ENCODE assay signal across 1 cellular context in the genomic region with DNA sequence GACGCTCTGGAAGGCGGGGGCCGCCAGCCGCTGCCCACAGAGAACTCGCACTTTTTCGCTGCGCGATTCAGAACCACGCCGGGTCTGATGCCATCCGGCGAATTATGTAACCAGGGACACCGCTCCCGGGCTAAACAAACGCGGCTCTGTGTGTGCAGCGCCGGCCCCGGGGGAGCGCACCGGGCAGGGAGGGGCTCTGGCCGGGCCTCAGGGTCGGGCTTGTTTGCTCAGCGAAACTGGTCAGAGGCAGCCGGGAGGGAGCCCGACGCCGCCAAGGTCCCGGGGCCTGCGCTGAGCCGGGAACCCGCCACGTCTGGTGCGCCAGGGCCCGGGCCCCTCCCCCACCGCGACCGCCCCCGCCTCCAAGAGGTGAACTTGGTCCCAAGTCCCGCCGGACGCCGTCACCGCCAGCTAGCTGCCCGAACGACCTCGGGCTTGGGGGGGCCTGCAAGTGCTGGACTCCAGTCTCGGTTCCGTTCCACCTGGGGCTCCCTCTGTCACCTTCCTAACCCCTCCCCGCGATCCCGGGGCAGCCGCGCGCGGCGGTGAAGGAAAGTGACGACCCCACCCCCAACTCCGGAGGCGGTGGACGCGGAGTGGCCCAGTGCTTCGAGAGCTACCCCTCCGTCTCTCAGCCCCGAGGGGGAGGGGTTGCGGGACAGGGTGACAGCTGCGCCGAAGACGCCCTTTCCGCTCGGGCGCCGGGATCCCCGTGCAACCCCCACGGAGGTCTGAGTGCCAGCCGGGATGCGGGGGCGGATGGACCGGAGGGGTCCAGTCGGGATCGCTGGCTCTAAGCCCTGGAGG.
TF ChIP-seq lines count a peak whose summit lies in the region.

No MANE protein-coding gene starts in this region.

TF ChIP-seq in HepG2, 621 proteins besides CTCF, POLR2A, EP300 and RAD21 (continued from another document):
- TF ChIP-seq CEBPZ (IDR thresholded peaks at IDR 0.05; ENCODE audit: low read length) (no peak), SRSF9 (IDR thresholded peaks at IDR 0.05; ENCODE audit: borderline replicate concordance, insufficient read depth, low read depth, low read length, poor library complexity, severe bottlenecking) (no peak), ZNF598 (CRISPR knock-in tag; IDR thresholded peaks at IDR 0.05; ENCODE audit: borderline replicate concordance) (no peak), ZNF570 (CRISPR knock-in tag; IDR thresholded peaks at IDR 0.05; ENCODE audit: borderline replicate concordance) (no peak), HNRNPK (IDR thresholded peaks at IDR 0.05; ENCODE audit: low read depth, low read length, poor library complexity, severe bottlenecking) (peak; percentile 28)
